Comparison of ENCODE assay signal across 8 cellular contexts in genomic region chr5:103904651-103905050, GRCh38.
"Had no signal": no experiment of that assay in that cellular context is flagged by ENCODE, and none has a peak within 500 bp of the region (broad histone marks: within the 10 kb centered on the region; RNA-seq: fewer than 3 reads in every experiment).

No MANE protein-coding gene starts in this region.

- H3K4me3 Mint-ChIP-seq: IgD-negative memory B cell had no signal

- H3K4me1 Mint-ChIP-seq: IgD-negative memory B cell had no signal

- FAIRE-seq: HepG2, HTR-8/SVneo, K562 had no signal

- H3K36me3 Mint-ChIP-seq: IgD-negative memory B cell had no signal

- ATAC-seq: HepG2, K562 had no signal

- DNase-seq: IMR-90, Karpas-422, KBM-7, KG1 had no signal

- H3K27me3 Mint-ChIP-seq: IgD-negative memory B cell had no signal
